ENCODE assay signal across 23 cellular contexts in genomic region chr3:181901626-181902025, GRCh38.
"Had no signal": no experiment of that assay in that cellular context is flagged by ENCODE, and none has a peak within 500 bp of the region (broad histone marks: within the 10 kb centered on the region; RNA-seq: fewer than 3 reads in every experiment).

No MANE protein-coding gene starts in this region.

- H3K4me1 ChIP-seq: pancreas, right atrium auricular region, testis, tibial artery had no signal

- H3K4me3 ChIP-seq: esophagus squamous epithelium, lung, pancreas, right atrium auricular region, testis, tibial artery had no signal

- FAIRE-seq: endometrium, frontal cortex, kidney, pancreas had no signal

- H3K9me3 ChIP-seq: esophagus squamous epithelium, neutrophil, pancreas, right atrium auricular region, testis, tibial artery had no signal

- ATAC-seq: effector memory CD8-positive, alpha-beta T cell; left lobe of liver; natural killer cell treated with Interleukin-12 subunit alpha and Interleukin-12 subunit beta and Interleukin-15 and Interleukin-18, amount 100 ng/mL, for 72 hours; pancreas; sciatic nerve; stimulated activated memory B cell treated with anti-CD40 and anti-IgM and Interleukin-4, amounts not matched to agents 10 μg/mL and 1 μg/mL and 100 μg/mL, for 72 hours; stimulated activated naive CD8-positive, alpha-beta T cell treated with anti-CD3 and anti-CD28 coated beads, Interleukin-15, Interleukin-2, amounts not matched to agents 100 U/mL and 50 U/mL, for 24 hours had no signal

- H3K27ac ChIP-seq: esophagus squamous epithelium, neutrophil, pancreas, right atrium auricular region, testis, tibial artery had no signal

- H3K27me3 ChIP-seq: esophagus squamous epithelium, neutrophil, pancreas, right atrium auricular region, testis, tibial artery had no signal

- H3K36me3 ChIP-seq: esophagus squamous epithelium, neutrophil, pancreas, right atrium auricular region, tibial artery had no signal

- DNase-seq: cortex of kidney; effector memory CD8-positive, alpha-beta T cell; erythroblast; esophagus squamous epithelium; head of caudate nucleus; kidney; naive B cell; pancreas; stimulated activated CD4-positive, alpha-beta T cell treated with anti-CD3 and anti-CD28 coated beads, Interleukin-2, amount 100 ng/mL, for 24 hours; stimulated activated CD4-positive, alpha-beta T cell treated with anti-CD3 and anti-CD28 coated beads, Interleukin-4, amount 100 ng/mL, for 24 hours; stimulated activated naive CD8-positive, alpha-beta T cell treated with anti-CD3 and anti-CD28 coated beads, Interleukin-15, Interleukin-2, amounts not matched to agents 100 U/mL and 50 U/mL, for 24 hours; substantia nigra; testis; tibial artery had no signal
